7 cellular contexts compared by ENCODE assay signal in genomic region chr14:58299665-58300202, GRCh38. TPM values are rescaled to one million over a fixed set of nuclear protein-coding genes. Genes with fewer than 3 reads are reported as not detected.
A peak's percentile ranks its signal among the peaks of the same experiment; 100 is the strongest.
DNase-seq lines count a peak whose midpoint lies in the region; ATAC-seq, FAIRE-seq and TF ChIP-seq lines count a peak whose summit lies in the region.

No MANE protein-coding gene starts in this region.

- no peak for TF ChIP-seq POLR2A in GM12878 (IDR thresholded peaks at IDR 0.05; ENCODE audit: low read depth, low read length)

- SMC1A ChIA-PET in GM12878 (lab: Charles Lee; ENCODE audit: uncharacterized antibody, unreplicated experiment) = interaction anchor here (0.9 to 4.6 kb wide), 6 partner anchors 8 to 128 kb away, joined by 3 to 35 read pairs (median 8); partner anchors contain the start of genes KIAA0586, PSMA3 and TIMM9

- H3K27ac Mint-ChIP-seq in stimulated activated naive CD8-positive, alpha-beta T cell treated with anti-CD3 and anti-CD28 coated beads, Interleukin-15, amount 100 ng/mL, for 72 hours = peak overlapping the region; percentile 94

- no peak for TF ChIP-seq RAD21 in GM12878 (IDR thresholded peaks at IDR 0.05; ENCODE audit: insufficient read depth, low read depth, low read length)

- POLR2A ChIA-PET in GM12878 (lab: Charles Lee) = interaction anchor here (0.6 to 3.5 kb wide), 7 partner anchors 12 to 127 kb away, joined by 3 to 20 read pairs (median 3); partner anchors contain the start of genes KIAA0586, PSMA3 and TIMM9

- CTCF ChIA-PET in GM12878 (lab: Yijun Ruan, JAX) = interaction anchor here (0.7 to 1.9 kb wide), 4 partner anchors 32 to 95 kb away, joined by 4 to 6 read pairs (median 5); partner anchors contain the start of gene TOMM20L

- FAIRE-seq in GM12878 (lab: Jason Lieb, UNC) = no peak

- H3K4me2 ChIP-seq in Loucy (ENCODE audit: low read depth, low read length, poor library complexity, severe bottlenecking) (peak overlapping the region; percentile 72), GM12878 (ENCODE audit: control insufficient read depth, insufficient read depth) (peak overlapping the region; percentile 96)

- in situ Hi-C loops in G401 (cut with HindIII; ENCODE audit: low sequenced_read_pairs) (no loop called here), GM12878 (cut with MboI) (no loop called here)

- DNase-seq in G401 (ENCODE audit: low spot score) (peak; percentile 25), GM12878 (ENCODE audit: low read depth, low spot score) (no peak), kidney tubule cell (ENCODE audit: low spot score) (peak; percentile 9)
- no peak for DNase-seq in stimulated activated naive CD8-positive, alpha-beta T cell treated with anti-CD3 and anti-CD28 coated beads, Interleukin-15, amount 100 ng/mL, for 72 hours

- peaks cover 79% of the 10 kb centered on the region for H3K79me2 ChIP-seq in Loucy (ENCODE audit: insufficient read depth, low read length)
- peaks cover 64% of the 10 kb centered on the region for H3K79me2 ChIP-seq in GM12878 (ENCODE audit: control insufficient read depth, insufficient read depth, low read length)

- ATAC-seq in GM12878 (no peak), HG03378 (IDR thresholded peaks at IDR 0.05; ENCODE audit: unreplicated experiment) (no peak), HG02798 (IDR thresholded peaks at IDR 0.05; ENCODE audit: poor library complexity, unreplicated experiment) (no peak)
- no peak for ATAC-seq in stimulated activated naive CD8-positive, alpha-beta T cell treated with anti-CD3 and anti-CD28 coated beads, Interleukin-15, amount 100 ng/mL, for 72 hours

- H3K4me3 ChIP-seq in Loucy (ENCODE audit: low read length, poor library complexity, severe bottlenecking) (peak overlapping the region; percentile 90), GM12878 (peak overlapping the region; percentile 85)

- BruUV-seq in GM12878 (replicated peaks; lab: Mats Ljungman, UMichigan) = no TSS peak

- H3K9me3 Mint-ChIP-seq in stimulated activated naive CD8-positive, alpha-beta T cell treated with anti-CD3 and anti-CD28 coated beads, Interleukin-15, amount 100 ng/mL, for 72 hours = no peaks in the 10 kb centered on the region

- H3K27ac ChIP-seq in GM12878 (ENCODE audit: control insufficient read depth, insufficient read depth) = peak overlapping the region; percentile 81

- WGBS in GM12878 (ENCODE audit: insufficient coverage, insufficient replicate concordance, low lambda C conversion rate, missing lambda C conversion rate) = 1% methylated on average over 14 of the region's 15 CpGs

- peak overlapping the region; percentile 57; the same call in 1 of the 2 replicates for H2AFZ ChIP-seq in Loucy (ENCODE audit: low read length)
- H2AFZ ChIP-seq in GM12878 (ENCODE audit: control insufficient read depth, low read depth, low read length) = peak overlapping the region; percentile 83

- no peak for TF ChIP-seq EP300 in GM12878 (IDR thresholded peaks at IDR 0.05; ENCODE audit: borderline replicate concordance in 1 of 2, control insufficient read depth in 1 of 2, low read depth in 2 of 2, low read length in 2 of 2)

- intact Hi-C loops in GM12878 (cut with micrococcal nuclease; ENCODE audit: unreplicated experiment) = loop anchor here (2.0 kb wide), 1 partner anchor 55 kb away; the partner anchor contains the start of gene PSMA3

- no peaks in the 10 kb centered on the region for H3K9me2 ChIP-seq in Loucy (replicated peaks; ENCODE audit: low read depth, low read length)

- no peaks in the 10 kb centered on the region for H3K27me3 Mint-ChIP-seq in stimulated activated naive CD8-positive, alpha-beta T cell treated with anti-CD3 and anti-CD28 coated beads, Interleukin-15, amount 100 ng/mL, for 72 hours

- H3K27me3 ChIP-seq in Loucy (ENCODE audit: insufficient read depth, low read length, poor library complexity, severe bottlenecking) (no peaks in the 10 kb centered on the region), GM12878 (replicated peaks in 1 of 2; ENCODE audit: control insufficient read depth in 2 of 2, insufficient read depth in 2 of 2, low read length in 1 of 2) (no peaks in the 10 kb centered on the region)

- H3K4me3 Mint-ChIP-seq in stimulated activated naive CD8-positive, alpha-beta T cell treated with anti-CD3 and anti-CD28 coated beads, Interleukin-15, amount 100 ng/mL, for 72 hours = peak overlapping the region; percentile 96 to 98

- H3K9ac ChIP-seq in Loucy (ENCODE audit: low read depth, low read length, poor library complexity, severe bottlenecking) (peak overlapping the region; percentile 75), GM12878 (ENCODE audit: control insufficient read depth, insufficient read depth, low read length) (peak overlapping the region; percentile 90)

- TF ChIP-seq CTCF in Loucy (conservative IDR thresholded peaks at IDR 0.05; ENCODE audit: low read length) (no peak), GM12878 (IDR thresholded peaks at IDR 0.05 in 2 of 3, conservative IDR thresholded peaks at IDR 0.05 in 1 of 3; ENCODE audit: control insufficient read depth in 2 of 3, extremely low read depth in 1 of 3, insufficient read depth in 1 of 3, low read depth in 3 of 3, low read length in 3 of 3) (no peak)

- peaks cover 12% of the 10 kb centered on the region for H3K4me1 Mint-ChIP-seq in stimulated activated naive CD8-positive, alpha-beta T cell treated with anti-CD3 and anti-CD28 coated beads, Interleukin-15, amount 100 ng/mL, for 72 hours

- H3K4me1 ChIP-seq in Loucy (ENCODE audit: insufficient read depth, low read length, poor library complexity, severe bottlenecking) (peaks cover 29% of the 10 kb centered on the region), GM12878 (ENCODE audit: control insufficient read depth, insufficient read depth, low read length) (0 out of 2 replicates have a peak, but pooled peaks cover 3% of the 10 kb centered on the region)

- H3K9me3 ChIP-seq in Loucy (ENCODE audit: insufficient read depth, low read depth, low read length) = no peaks in the 10 kb centered on the region
- H3K9me3 ChIP-seq in GM12878 (replicated peaks; ENCODE audit: control insufficient read depth, insufficient read depth, low read length) = no peaks in the 10 kb centered on the region; the same call in 1 of the 3 replicates

- RAD21 ChIA-PET in GM12878 (lab: Charles Lee; ENCODE audit: unreplicated experiment) = interaction anchor here (0.7 to 2.7 kb wide), 3 partner anchors 53 to 127 kb away, joined by 4 to 14 read pairs (median 4); partner anchors contain the start of genes KIAA0586, PSMA3 and TIMM9

- H4K20me1 ChIP-seq in Loucy (ENCODE audit: insufficient read depth, low read length, poor library complexity, severe bottlenecking) = peaks cover 50% of the 10 kb centered on the region
- H4K20me1 ChIP-seq in GM12878 (ENCODE audit: control insufficient read depth, insufficient read depth) = no peaks in the 10 kb centered on the region

- peaks cover 18% of the 10 kb centered on the region for H3K36me3 ChIP-seq in Loucy (ENCODE audit: insufficient read depth, low read length)
- peaks cover 1 to 6% of the 10 kb centered on the region in 2 experiments; a peak in 2 of 4 replicates for H3K36me3 ChIP-seq in GM12878 (ENCODE audit: control insufficient read depth in 2 of 2, insufficient read depth in 2 of 2, low read length in 1 of 2)

- no peaks in the 10 kb centered on the region for H3F3A ChIP-seq in Loucy (ENCODE audit: low read depth)

TF ChIP-seq in GM12878, 131 proteins besides CTCF, POLR2A, EP300 and RAD21 (continues in another document):
- TF ChIP-seq STAT1 (conservative IDR thresholded peaks at IDR 0.05) = no peak
- TF ChIP-seq CREM (IDR thresholded peaks at IDR 0.05; ENCODE audit: low read depth) = no peak

RNA-seq across cellular contexts. Expression of gene ARID4A, which starts 1.4 kb away (rescaled TPM):
- 6.9 and 8.5 TPM in 2 replicates for total RNA-seq in G401 (2014; rRNA removed; shearing (Covaris generic))
- 79.2 and 92.6 TPM in 2 replicates for total RNA-seq in GM12878 (2013; cell fraction: nucleolus; rRNA removed)
- total RNA-seq in GM12878 (2014; rRNA removed) (6.2 and 8.9 TPM in 2 replicates), GM12878 (2014; rRNA removed; fragmentation: Illumina TruSeq; extraction: Trizol) (13.7 and 13.9 TPM in 2 replicates), GM12878 (2021) (14.1 and 14.4 TPM in 2 replicates)
- polyA plus RNA-seq in GM12878 (2011; ENCODE audit: low read depth) = 12.5 TPM
- polyA plus RNA-seq in GM12878 (2011; rRNA removed) (12.5 and 27.7 TPM in 2 replicates), GM12878 (2014; fragmentation: Illumina TruSeq; extraction: Trizol) (12.5 and 18.2 TPM in 2 replicates), GM12878 (2014; fragmentation: Nextera tagmentation; extraction: Ambion mirVana) (1 to 10 TPM; 5.2 to 5.8 TPM), GM12878 (2014; rRNA removed) (6.0 and 7.6 TPM in 2 replicates), GM12878 (2016; fragmentation: Nextera tagmentation; extraction: Ambion mirVana) (10 to 100 TPM; 18.4 to 18.9 TPM)
- 3.5 and 3.7 TPM in 2 replicates for polyA plus RNA-seq in GM12878 (2011; cell fraction: cytosol; rRNA removed)
- polyA plus RNA-seq in GM12878 (2011; cell fraction: nucleus; rRNA removed) = 21.8 and 25.4 TPM in 2 replicates
- polyA plus RNA-seq in GM12878 (2012) = 10.4 and 12.2 TPM in 2 replicates
- polyA minus RNA-seq in GM12878 (2011; rRNA and poly(A)+ RNA removed) = 14.0 and 22.9 TPM in 2 replicates
- polyA minus RNA-seq in GM12878 (2011; cell fraction: cytosol; rRNA and poly(A)+ RNA removed) = 3.4 and 6.4 TPM in 2 replicates
- polyA minus RNA-seq in GM12878 (2011; cell fraction: nucleus; rRNA and poly(A)+ RNA removed) = 24.5 and 35.5 TPM in 2 replicates

RNA-seq across cellular contexts. Expression of gene PSMA3, which starts 55.1 kb away (rescaled TPM):
- 208 and 305 TPM in 2 replicates for total RNA-seq in G401 (2014; rRNA removed; shearing (Covaris generic))
- 129 and 132 TPM in 2 replicates for total RNA-seq in GM12878 (2013; cell fraction: nucleolus; rRNA removed)
- total RNA-seq in GM12878 (2014; rRNA removed) (148 and 181 TPM in 2 replicates), GM12878 (2014; rRNA removed; fragmentation: Illumina TruSeq; extraction: Trizol) (142 and 144 TPM in 2 replicates), GM12878 (2021) (288 and 312 TPM in 2 replicates)
- 218 TPM for polyA plus RNA-seq in GM12878 (2011; ENCODE audit: low read depth)
- polyA plus RNA-seq in GM12878 (2011; rRNA removed) (425 and 442 TPM in 2 replicates), GM12878 (2014; fragmentation: Illumina TruSeq; extraction: Trizol) (358 and 442 TPM in 2 replicates), GM12878 (2014; fragmentation: Nextera tagmentation; extraction: Ambion mirVana) (100 to 1,000 TPM; 813 to 936 TPM), GM12878 (2014; rRNA removed) (290 and 346 TPM in 2 replicates), GM12878 (2016; fragmentation: Nextera tagmentation; extraction: Ambion mirVana) (100 to 1,000 TPM; 540 to 578 TPM)
- polyA plus RNA-seq in GM12878 (2011; cell fraction: cytosol; rRNA removed) = 307 and 377 TPM in 2 replicates
- 151 and 184 TPM in 2 replicates for polyA plus RNA-seq in GM12878 (2011; cell fraction: nucleus; rRNA removed)
- 156 and 217 TPM in 2 replicates for polyA plus RNA-seq in GM12878 (2012)
- 195 and 312 TPM in 2 replicates for polyA minus RNA-seq in GM12878 (2011; rRNA and poly(A)+ RNA removed)
- polyA minus RNA-seq in GM12878 (2011; cell fraction: cytosol; rRNA and poly(A)+ RNA removed) = 37.7 and 56.5 TPM in 2 replicates
- polyA minus RNA-seq in GM12878 (2011; cell fraction: nucleus; rRNA and poly(A)+ RNA removed) = 42.2 and 49.9 TPM in 2 replicates

Comparison
In these comparisons a context has a peak if more than half of its experiments do, and no peak if none do; other contexts are left out.
1. DNase-seq: peak in G401 (single experiment) and kidney tubule cell (single experiment); none in GM12878 (single experiment) and stimulated activated naive CD8-positive, alpha-beta T cell treated with anti-CD3 and anti-CD28 coated beads, Interleukin-15, amount 100 ng/mL, for 72 hours (0 of 2).